ENCODE assay signal across 7 cellular contexts in genomic region chr3:55752911-55753310, GRCh38.
"Had no signal": no experiment of that assay in that cellular context is flagged by ENCODE, and none has a peak within 500 bp of the region (broad histone marks: within the 10 kb centered on the region; RNA-seq: fewer than 3 reads in every experiment).

No MANE protein-coding gene starts in this region.

- H3K4me3 ChIP-seq: K562 had no signal

- H3K27ac ChIP-seq: HL-60 had no signal

- ATAC-seq: HepG2, K562 had no signal

- DNase-seq: IMR-90, KBM-7, KG1 had no signal

- FAIRE-seq: HepG2, HTR-8/SVneo, K562 had no signal
